Comparison of ENCODE assay signal across 24 cellular contexts in genomic region chr16:77300232-77300631, GRCh38.
"Had no signal": no experiment of that assay in that cellular context is flagged by ENCODE, and none has a peak within 500 bp of the region (broad histone marks: within the 10 kb centered on the region; RNA-seq: fewer than 3 reads in every experiment).

No MANE protein-coding gene starts in this region.

- H3K36me3 ChIP-seq: ascending aorta, brain microvascular endothelial cell, esophagus muscularis mucosa, heart right ventricle, thoracic aorta, uterus had no signal

- H3K4me1 ChIP-seq: ascending aorta, esophagus muscularis mucosa, heart right ventricle, uterus had no signal

- H3K36me3 Mint-ChIP-seq: activated naive CD4-positive, alpha-beta T cell treated with anti-CD3 and anti-CD28 coated beads, Interleukin-2, amount 10 ng/mL, durations not matched to agents 7 days and 5 days; activated naive CD8-positive, alpha-beta T cell treated with anti-CD3 and anti-CD28 coated beads, Interleukin-2, amount 10 ng/mL, durations not matched to agents 7 days and 5 days; memory B cell; type B pancreatic cell had no signal

- H3K4me3 ChIP-seq: ascending aorta, coronary artery, esophagus muscularis mucosa, heart right ventricle, mucosa of descending colon, thoracic aorta, uterus had no signal

- H3K9me3 Mint-ChIP-seq: activated CD4-positive, alpha-beta memory T cell treated with anti-CD3 and anti-CD28 coated beads, Interleukin-2, amount 10 ng/mL, durations not matched to agents 7 days and 5 days; activated naive CD4-positive, alpha-beta T cell treated with anti-CD3 and anti-CD28 coated beads, Interleukin-2, amount 10 ng/mL, durations not matched to agents 7 days and 5 days; activated naive CD8-positive, alpha-beta T cell treated with anti-CD3 and anti-CD28 coated beads, Interleukin-2, amount 10 ng/mL, durations not matched to agents 7 days and 5 days; activated T-cell treated with anti-CD3 and anti-CD28 coated beads, Interleukin-2, amount 50 U/mL, for 24 hours; memory B cell; nephron; type B pancreatic cell had no signal

- H3K4me3 Mint-ChIP-seq: activated CD4-positive, alpha-beta memory T cell treated with anti-CD3 and anti-CD28 coated beads, Interleukin-2, amount 10 ng/mL, durations not matched to agents 7 days and 5 days; activated naive CD4-positive, alpha-beta T cell treated with anti-CD3 and anti-CD28 coated beads, Interleukin-2, amount 10 ng/mL, durations not matched to agents 7 days and 5 days; activated naive CD8-positive, alpha-beta T cell treated with anti-CD3 and anti-CD28 coated beads, Interleukin-2, amount 10 ng/mL, durations not matched to agents 7 days and 5 days; activated T-cell treated with anti-CD3 and anti-CD28 coated beads, Interleukin-2, amount 50 U/mL, for 24 hours; memory B cell; nephron; type B pancreatic cell had no signal

- H3K27ac Mint-ChIP-seq: activated CD4-positive, alpha-beta memory T cell treated with anti-CD3 and anti-CD28 coated beads, Interleukin-2, amount 10 ng/mL, durations not matched to agents 7 days and 5 days; activated naive CD4-positive, alpha-beta T cell treated with anti-CD3 and anti-CD28 coated beads, Interleukin-2, amount 10 ng/mL, durations not matched to agents 7 days and 5 days; activated naive CD8-positive, alpha-beta T cell treated with anti-CD3 and anti-CD28 coated beads, Interleukin-2, amount 10 ng/mL, durations not matched to agents 7 days and 5 days; activated T-cell treated with anti-CD3 and anti-CD28 coated beads, Interleukin-2, amount 50 U/mL, for 24 hours; nephron; type B pancreatic cell had no signal

- H3K9me3 ChIP-seq: ascending aorta, esophagus muscularis mucosa, heart right ventricle, mucosa of descending colon, thoracic aorta, uterus had no signal

- DNase-seq: activated CD4-positive, alpha-beta memory T cell treated with anti-CD3 and anti-CD28 coated beads, Interleukin-2, amount 10 ng/mL, durations not matched to agents 7 days and 5 days; activated CD4-positive, alpha-beta T cell treated with anti-CD3 and anti-CD28 coated beads for 4 hours; activated CD8-positive, alpha-beta memory T cell treated with anti-CD3 and anti-CD28 coated beads, Interleukin-2, amount 50 U/mL, for 48 hours; activated gamma-delta T cell; activated naive CD4-positive, alpha-beta T cell treated with anti-CD3 and anti-CD28 coated beads, Interleukin-2, amount 10 ng/mL, durations not matched to agents 7 days and 5 days; activated naive CD8-positive, alpha-beta T cell treated with anti-CD3 and anti-CD28 coated beads, Interleukin-2, amount 10 ng/mL, durations not matched to agents 7 days and 5 days; activated T-cell treated with anti-CD3 and anti-CD28 coated beads, Interleukin-2, amount 50 U/mL, for 24 hours; brain microvascular endothelial cell; foreskin keratinocyte; heart right ventricle; mucosa of descending colon; posterior cingulate gyrus; right cardiac atrium; stimulated activated CD4-positive, alpha-beta T cell treated with anti-CD3 and anti-CD28 coated beads, Interleukin-2, amount 100 ng/mL, for 48 hours; stimulated activated naive CD4-positive, alpha-beta T cell treated with Interleukin-2 at 50 U/mL for 16 hours; uterus had no signal

- H3K27me3 Mint-ChIP-seq: activated naive CD4-positive, alpha-beta T cell treated with anti-CD3 and anti-CD28 coated beads, Interleukin-2, amount 10 ng/mL, durations not matched to agents 7 days and 5 days had no signal

- H3K4me1 Mint-ChIP-seq: activated CD4-positive, alpha-beta memory T cell treated with anti-CD3 and anti-CD28 coated beads, Interleukin-2, amount 10 ng/mL, durations not matched to agents 7 days and 5 days; activated naive CD4-positive, alpha-beta T cell treated with anti-CD3 and anti-CD28 coated beads, Interleukin-2, amount 10 ng/mL, durations not matched to agents 7 days and 5 days; activated naive CD8-positive, alpha-beta T cell treated with anti-CD3 and anti-CD28 coated beads, Interleukin-2, amount 10 ng/mL, durations not matched to agents 7 days and 5 days; nephron had no signal

- H3K27ac ChIP-seq: ascending aorta, coronary artery, esophagus muscularis mucosa, foreskin keratinocyte, heart right ventricle, thoracic aorta, uterus, VCaP had no signal

- H3K27me3 ChIP-seq: ascending aorta, brain microvascular endothelial cell, esophagus muscularis mucosa, foreskin keratinocyte, uterus had no signal
